2 cellular contexts compared by ENCODE assay signal in the genomic region with DNA sequence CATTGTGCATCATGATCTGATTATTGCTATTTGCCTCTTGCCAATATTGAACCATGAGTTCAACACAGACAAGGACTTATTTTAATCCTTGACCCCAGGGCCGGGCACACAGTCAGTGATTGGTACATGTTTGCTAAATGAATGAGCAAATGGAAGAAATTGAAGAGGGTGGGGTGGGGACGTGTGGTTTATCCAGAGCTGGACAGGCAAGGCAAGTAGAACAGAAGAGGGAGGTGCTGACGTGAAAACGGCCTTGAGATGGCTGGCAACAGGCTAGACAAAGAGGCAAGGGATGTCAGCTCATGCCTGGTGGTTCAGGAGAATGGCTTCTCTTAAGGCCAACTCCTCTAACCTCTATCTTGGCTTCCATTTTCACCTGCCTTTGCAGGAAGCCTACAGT. TPM values are rescaled to one million over a fixed set of nuclear protein-coding genes. Genes with fewer than 3 reads are reported as not detected.
"Had no signal": no experiment of that assay in that cellular context is flagged by ENCODE, and none has a peak within 500 bp of the region (broad histone marks: within the 10 kb centered on the region; RNA-seq: fewer than 3 reads in every experiment).

No MANE protein-coding gene starts in this region.

RNA-seq across cellular contexts. Expression of gene UPF3B, which starts 44.3 kb away (rescaled TPM):
- total RNA-seq: ascending aorta had no signal

RNA-seq across cellular contexts. Expression of gene SOWAHD, which starts 50.1 kb away (rescaled TPM):
- total RNA-seq: ascending aorta, cardiac septum had no signal
